2 cellular contexts compared by ENCODE assay signal in genomic region chr19:40632311-40633036, GRCh38.
TF ChIP-seq lines count a peak whose summit lies in the region.

No MANE protein-coding gene starts in this region.

TF ChIP-seq in IMR-90, 13 proteins besides CTCF, POLR2A, EP300 and RAD21:
- TF ChIP-seq SMC3 (IDR thresholded peaks at IDR 0.05; ENCODE audit: low read depth, low read length) (no peak), ELK1 (IDR thresholded peaks at IDR 0.05; ENCODE audit: borderline replicate concordance, low read depth, low read length) (no peak), CEBPB (IDR thresholded peaks at IDR 0.05; ENCODE audit: low read depth, low read length) (no peak), MAFK (IDR thresholded peaks at IDR 0.05; ENCODE audit: low read depth, low read length) (no peak), BHLHE40 (IDR thresholded peaks at IDR 0.05; ENCODE audit: low read depth, low read length) (no peak), MAZ (IDR thresholded peaks at IDR 0.05; ENCODE audit: borderline replicate concordance, low read depth, low read length) (no peak), NFE2L2 (IDR thresholded peaks at IDR 0.05; ENCODE audit: low read depth, low read length) (no peak), MXI1 (IDR thresholded peaks at IDR 0.05; ENCODE audit: borderline replicate concordance, low read depth, low read length) (no peak), CHD1 (IDR thresholded peaks at IDR 0.05; ENCODE audit: low read depth, low read length) (no peak), RFX5 (IDR thresholded peaks at IDR 0.05; ENCODE audit: low read depth, low read length) (no peak), RCOR1 (IDR thresholded peaks at IDR 0.05; ENCODE audit: insufficient replicate concordance, low read length) (no peak), FOS (IDR thresholded peaks at IDR 0.05; ENCODE audit: low read depth, low read length) (no peak), USF2 (IDR thresholded peaks at IDR 0.05; ENCODE audit: low read depth, low read length) (no peak)

TF ChIP-seq in K562, 482 proteins besides CTCF, POLR2A, EP300 and RAD21:
- TF ChIP-seq ZNF121 (CRISPR knock-in tag; conservative IDR thresholded peaks at IDR 0.05): peak; percentile 44
- TF ChIP-seq CREB1 (IDR thresholded peaks at IDR 0.05): no peak
- no peak for TF ChIP-seq CREB1 (CRISPR knock-in tag; IDR thresholded peaks at IDR 0.05)
